In genomic region chr1:47827032-47827585, GRCh38 we compare ENCODE assay signal across 20 cellular contexts.
A peak's percentile ranks its signal among the peaks of the same experiment; 100 is the strongest.
DNase-seq lines count a peak whose midpoint lies in the region; ATAC-seq and TF ChIP-seq lines count a peak whose summit lies in the region.
"Had no signal": no experiment of that assay in that cellular context is flagged by ENCODE, and none has a peak within 500 bp of the region (broad histone marks: within the 10 kb centered on the region; RNA-seq: fewer than 3 reads in every experiment).

No MANE protein-coding gene starts in this region.

- ATAC-seq in foreskin keratinocyte (peak; percentile 83), Right ventricle myocardium inferior (no peak), GM21528 (IDR thresholded peaks at IDR 0.05; ENCODE audit: low FRiP score, unreplicated experiment) (no peak), HG03039 (IDR thresholded peaks at IDR 0.05; ENCODE audit: unreplicated experiment) (no peak)
- ATAC-seq: GM23338 had no signal

- H3K27me3 ChIP-seq in SJCRH30 (no peaks in the 10 kb centered on the region), foreskin keratinocyte (peaks cover 14% of the 10 kb centered on the region), tibial artery (no peaks in the 10 kb centered on the region)
- H3K27me3 ChIP-seq: BLaER1 had no signal

- intact Hi-C loops in tibial artery (cut with DNase I; ENCODE audit: low total_unique reads): no loop called here
- intact Hi-C loops in Right ventricle myocardium inferior (cut with DNase I): no loop called here

- H3K27ac ChIP-seq in SJCRH30: peak overlapping the region; percentile 60; the same call in 1 of the 2 replicates
- no peak overlapping the region for H3K27ac ChIP-seq in foreskin keratinocyte
- H3K27ac ChIP-seq in tibial artery: peak overlapping the region; percentile 87 to 89
- H3K27ac ChIP-seq: BLaER1 had no signal

- H3K4me1 ChIP-seq in SJCRH30 (peaks cover 28% of the 10 kb centered on the region), foreskin keratinocyte (no peaks in the 10 kb centered on the region), tibial artery (peaks cover 0 to 98% (median 87%) of the 10 kb centered on the region in 4 donors)
- H3K4me1 ChIP-seq: HAP-1 had no signal

- no peaks in the 10 kb centered on the region for H3K9me3 ChIP-seq in SJCRH30 (replicated peaks)
- no peaks in the 10 kb centered on the region for H3K9me3 ChIP-seq in tibial artery
- H3K9me3 ChIP-seq: BLaER1, HAP-1 had no signal

- no peak for TF ChIP-seq CTCF in foreskin keratinocyte (conservative IDR thresholded peaks at IDR 0.05)
- no peak for TF ChIP-seq CTCF in tibial artery (IDR thresholded peaks at IDR 0.05)

- no peaks in the 10 kb centered on the region for H3K36me3 ChIP-seq in SJCRH30
- H3K36me3 ChIP-seq in tibial artery: no peaks in the 10 kb centered on the region
- H3K36me3 ChIP-seq: BLaER1, HAP-1 had no signal

- H3K4me3 ChIP-seq in SJCRH30 (no peak overlapping the region), tibial artery (no peak overlapping the region)
- H3K4me3 ChIP-seq: BLaER1, GM23338, HAP-1 had no signal

- peak; percentile 90 to 92 for DNase-seq in SJCRH30
- peak; percentile 18 to 48 for DNase-seq in foreskin keratinocyte
- peak; percentile 57 for DNase-seq in left kidney (ENCODE audit: low read depth, low spot score)
- no peak for DNase-seq in tibial artery
- DNase-seq in Right ventricle myocardium inferior (ENCODE audit: missing footprints): no peak
- DNase-seq: CD4-positive, CD25-positive, alpha-beta regulatory T cell; HFFc6; Karpas-422; NCI-H1092 treated with DMSO at 0.1 percent for 48 hours; NCI-H1436; NCI-H187 treated with DMSO at 0.1 percent for 48 hours; NCI-H2171 treated with DMSO at 0.1 percent for 48 hours; NCI-H345; NCI-H524; NCI-H774 had no signal

Comparison
In these comparisons a context has a peak if more than half of its experiments do, and no peak if none do; other contexts are left out.
1. DNase-seq: peak in SJCRH30 (2 of 2), foreskin keratinocyte (2 of 2) and left kidney (single experiment); none in tibial artery (0 of 2) and Right ventricle myocardium inferior (single experiment).